In genomic region chr11:113649311-113649710, GRCh38 we compare ENCODE assay signal across 38 cellular contexts. TPM values are rescaled to one million over a fixed set of nuclear protein-coding genes. Genes with fewer than 3 reads are reported as not detected.
"Had no signal": no experiment of that assay in that cellular context is flagged by ENCODE, and none has a peak within 500 bp of the region (broad histone marks: within the 10 kb centered on the region; RNA-seq: fewer than 3 reads in every experiment).

No MANE protein-coding gene starts in this region.

- H3K27ac Mint-ChIP-seq: activated naive CD4-positive, alpha-beta T cell treated with anti-CD3 and anti-CD28 coated beads for 36 hours; activated naive CD4-positive, alpha-beta T cell treated with anti-CD3 and anti-CD28 coated beads, Interleukin-2, amount 10 ng/mL, durations not matched to agents 7 days and 5 days; activated naive CD4-positive, alpha-beta T cell treated with anti-CD3 and anti-CD28 coated beads, Interleukin-2, amount 50 U/mL, for 24 hours; activated naive CD4-positive, alpha-beta T cell treated with anti-CD3 and anti-CD28 coated beads, Interleukin-2, amount 50 U/mL, for 72 hours; activated naive CD8-positive, alpha-beta T cell; activated naive CD8-positive, alpha-beta T cell treated with anti-CD3 and anti-CD28 coated beads for 36 hours; activated naive CD8-positive, alpha-beta T cell treated with anti-CD3 and anti-CD28 coated beads, Interleukin-2, amount 10 ng/mL, durations not matched to agents 7 days and 5 days; activated naive CD8-positive, alpha-beta T cell treated with anti-CD3 and anti-CD28 coated beads, Interleukin-2, amount 50 U/mL, for 24 hours; activated T-cell treated with anti-CD3 and anti-CD28 coated beads, Interleukin-2, amount 50 U/mL, for 24 hours; activated T-cell treated with anti-CD3 and anti-CD28 coated beads, Interleukin-2, amount 50 U/mL, for 72 hours; activated T-helper 1 cell treated with anti-CD3 and anti-CD28 coated beads, Interleukin-12 subunit alpha, Interleukin-12 subunit beta, Interleukin-2, Interleukin-4 antibody, amounts not matched to agents 30 ng/mL and 10 ng/mL and 1 ng/mL, durations not matched to agents 14 hours and 24 hours and 36 hours; activated T-helper 17 cell treated with anti-CD3 and anti-CD28 coated beads, Interleukin-2, amount 50 U/mL, for 72 hours; activated T-helper 2 cell treated with anti-CD3 and anti-CD28 coated beads, Interferon-gamma antibody, Interleukin-2, Interleukin-4, amounts not matched to agents 10 μg/mL and 5 μg/mL and 100 μg/mL, durations not matched to agents 14 hours and 24 hours and 36 hours; brain had no signal

- H3K4me1 Mint-ChIP-seq: activated naive CD4-positive, alpha-beta T cell treated with anti-CD3 and anti-CD28 coated beads, Interleukin-2, amount 10 ng/mL, durations not matched to agents 7 days and 5 days; activated naive CD4-positive, alpha-beta T cell treated with anti-CD3 and anti-CD28 coated beads, Interleukin-2, amount 50 U/mL, for 24 hours; activated naive CD8-positive, alpha-beta T cell treated with anti-CD3 and anti-CD28 coated beads for 36 hours; activated naive CD8-positive, alpha-beta T cell treated with anti-CD3 and anti-CD28 coated beads, Interleukin-2, amount 10 ng/mL, durations not matched to agents 7 days and 5 days; activated naive CD8-positive, alpha-beta T cell treated with anti-CD3 and anti-CD28 coated beads, Interleukin-2, amount 50 U/mL, for 24 hours; activated T-helper 17 cell treated with anti-CD3 and anti-CD28 coated beads, Interleukin-2, amount 50 U/mL, for 72 hours; central memory CD8-positive, alpha-beta T cell had no signal

- H3K36me3 Mint-ChIP-seq: activated naive CD4-positive, alpha-beta T cell treated with anti-CD3 and anti-CD28 coated beads, Interleukin-2, amount 10 ng/mL, durations not matched to agents 7 days and 5 days; activated naive CD4-positive, alpha-beta T cell treated with anti-CD3 and anti-CD28 coated beads, Interleukin-2, amount 50 U/mL, for 24 hours; activated naive CD4-positive, alpha-beta T cell treated with anti-CD3 and anti-CD28 coated beads, Interleukin-2, amount 50 U/mL, for 72 hours; activated naive CD8-positive, alpha-beta T cell; activated naive CD8-positive, alpha-beta T cell treated with anti-CD3 and anti-CD28 coated beads for 36 hours; activated naive CD8-positive, alpha-beta T cell treated with anti-CD3 and anti-CD28 coated beads, Interleukin-2, amount 10 ng/mL, durations not matched to agents 7 days and 5 days; brain had no signal

- H3K27me3 Mint-ChIP-seq: activated naive CD8-positive, alpha-beta T cell treated with anti-CD3 and anti-CD28 coated beads for 36 hours had no signal

- DNase-seq: activated effector memory CD4-positive, alpha-beta T cell treated with anti-CD3 and anti-CD28 coated beads, Interleukin-2, amount 50 U/mL, for 16 hours; activated effector memory CD4-positive, alpha-beta T cell treated with Interleukin-2 at 50 U/mL for 16 hours; activated gamma-delta T cell; activated gamma-delta T cell treated with Interleukin-2 at 50 U/mL for 16 hours; activated naive CD4-positive, alpha-beta T cell; activated naive CD4-positive, alpha-beta T cell treated with anti-CD3 and anti-CD28 coated beads for 36 hours; activated naive CD4-positive, alpha-beta T cell treated with anti-CD3 and anti-CD28 coated beads, Interleukin-2, amount 10 ng/mL, durations not matched to agents 7 days and 5 days; activated naive CD4-positive, alpha-beta T cell treated with anti-CD3 and anti-CD28 coated beads, Interleukin-2, amount 50 U/mL, for 16 hours; activated naive CD4-positive, alpha-beta T cell treated with Interleukin-2 at 50 U/mL for 16 hours; activated naive CD8-positive, alpha-beta T cell treated with anti-CD3 and anti-CD28 coated beads for 36 hours; activated naive CD8-positive, alpha-beta T cell treated with anti-CD3 and anti-CD28 coated beads, Interleukin-2, amount 10 ng/mL, durations not matched to agents 7 days and 5 days; activated naive CD8-positive, alpha-beta T cell treated with anti-CD3 and anti-CD28 coated beads, Interleukin-2, amount 50 U/mL, for 24 hours; activated T-cell treated with anti-CD3 and anti-CD28 coated beads, Interleukin-2, amount 50 U/mL, for 1 hour; activated T-cell treated with anti-CD3 and anti-CD28 coated beads, Interleukin-2, amount 50 U/mL, for 24 hours; activated T-cell treated with anti-CD3 and anti-CD28 coated beads, Interleukin-2, amount 50 U/mL, for 4 hours; activated T-cell treated with anti-CD3 and anti-CD28 coated beads, Interleukin-2, amount 50 U/mL, for 48 hours; activated T-cell treated with anti-CD3 and anti-CD28 coated beads, Interleukin-2, amount 50 U/mL, for 72 hours; adrenal gland; amniotic stem cell; amygdala; anterior cingulate cortex; aorta; body of pancreas; brain microvascular endothelial cell; caudate nucleus; central memory CD4-positive, alpha-beta T cell; cerebellar nuclear complex had no signal

- H3K27ac ChIP-seq: adrenal gland, ascending aorta, body of pancreas, brain microvascular endothelial cell, breast epithelium, cardiac muscle cell had no signal

- H3K36me3 ChIP-seq: adrenal gland, ascending aorta, brain microvascular endothelial cell, breast epithelium, cardiac muscle cell had no signal

- H3K9me3 Mint-ChIP-seq: activated naive CD4-positive, alpha-beta T cell treated with anti-CD3 and anti-CD28 coated beads for 36 hours; activated naive CD4-positive, alpha-beta T cell treated with anti-CD3 and anti-CD28 coated beads, Interleukin-2, amount 10 ng/mL, durations not matched to agents 7 days and 5 days; activated naive CD4-positive, alpha-beta T cell treated with anti-CD3 and anti-CD28 coated beads, Interleukin-2, amount 50 U/mL, for 24 hours; activated naive CD8-positive, alpha-beta T cell treated with anti-CD3 and anti-CD28 coated beads, Interleukin-2, amount 10 ng/mL, durations not matched to agents 7 days and 5 days; activated naive CD8-positive, alpha-beta T cell treated with anti-CD3 and anti-CD28 coated beads, Interleukin-2, amount 50 U/mL, for 24 hours; activated T-cell treated with anti-CD3 and anti-CD28 coated beads, Interleukin-2, amount 50 U/mL, for 24 hours; activated T-helper 1 cell treated with anti-CD3 and anti-CD28 coated beads, Interleukin-12 subunit alpha, Interleukin-12 subunit beta, Interleukin-2, Interleukin-4 antibody, amounts not matched to agents 30 ng/mL and 10 ng/mL and 1 ng/mL, durations not matched to agents 14 hours and 24 hours and 36 hours; central memory CD8-positive, alpha-beta T cell had no signal

- H3K4me3 Mint-ChIP-seq: activated naive CD4-positive, alpha-beta T cell treated with anti-CD3 and anti-CD28 coated beads for 36 hours; activated naive CD4-positive, alpha-beta T cell treated with anti-CD3 and anti-CD28 coated beads, Interleukin-2, amount 10 ng/mL, durations not matched to agents 7 days and 5 days; activated naive CD4-positive, alpha-beta T cell treated with anti-CD3 and anti-CD28 coated beads, Interleukin-2, amount 50 U/mL, for 24 hours; activated naive CD8-positive, alpha-beta T cell; activated naive CD8-positive, alpha-beta T cell treated with anti-CD3 and anti-CD28 coated beads for 36 hours; activated naive CD8-positive, alpha-beta T cell treated with anti-CD3 and anti-CD28 coated beads, Interleukin-2, amount 10 ng/mL, durations not matched to agents 7 days and 5 days; activated naive CD8-positive, alpha-beta T cell treated with anti-CD3 and anti-CD28 coated beads, Interleukin-2, amount 50 U/mL, for 24 hours; activated T-cell treated with anti-CD3 and anti-CD28 coated beads, Interleukin-2, amount 50 U/mL, for 24 hours; activated T-cell treated with anti-CD3 and anti-CD28 coated beads, Interleukin-2, amount 50 U/mL, for 4 hours; activated T-cell treated with anti-CD3 and anti-CD28 coated beads, Interleukin-2, amount 50 U/mL, for 72 hours; activated T-helper 1 cell treated with anti-CD3 and anti-CD28 coated beads, Interleukin-12 subunit alpha, Interleukin-12 subunit beta, Interleukin-2, Interleukin-4 antibody, amounts not matched to agents 30 ng/mL and 10 ng/mL and 1 ng/mL, durations not matched to agents 14 hours and 24 hours and 36 hours; activated T-helper 17 cell treated with anti-CD3 and anti-CD28 coated beads, Interleukin-2, amount 50 U/mL, for 72 hours; brain; central memory CD8-positive, alpha-beta T cell had no signal

- H3K9me3 ChIP-seq: adrenal gland, ascending aorta, body of pancreas had no signal

- H3K27me3 ChIP-seq: adrenal gland, ascending aorta, body of pancreas, brain microvascular endothelial cell, breast epithelium, cardiac muscle cell had no signal

- H3K4me1 ChIP-seq: adrenal gland, ascending aorta, body of pancreas, breast epithelium had no signal

- H3K4me3 ChIP-seq: adrenal gland, ascending aorta, body of pancreas, breast epithelium, cardiac muscle cell had no signal

RNA-seq across cellular contexts. Expression of gene TMPRSS5, which starts 56.8 kb away (rescaled TPM):
- total RNA-seq: ascending aorta had no signal
- polyA plus RNA-seq: cardiac muscle cell had no signal
